ENCODE assay signal across 1 cellular context in the genomic region with DNA sequence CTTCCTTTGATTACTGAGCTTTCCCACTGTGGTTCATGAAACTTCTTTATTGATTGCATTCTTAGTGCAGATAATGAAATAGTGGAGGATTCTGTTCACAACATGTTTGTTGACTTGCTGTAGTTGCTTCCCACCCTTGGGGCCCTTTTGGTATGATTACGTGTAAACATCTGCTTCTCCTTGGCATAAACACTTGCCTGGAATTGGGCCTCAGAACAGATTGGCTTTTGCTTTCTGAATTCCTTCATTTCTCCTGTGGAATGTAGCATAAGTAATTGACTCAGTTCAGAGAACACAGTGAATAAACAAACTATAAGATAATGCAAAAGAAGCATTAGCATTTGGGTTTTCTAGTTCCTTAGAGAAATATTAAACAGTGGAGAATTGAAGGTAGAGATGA.
TF ChIP-seq lines count a peak whose summit lies in the region.

No MANE protein-coding gene starts in this region.

TF ChIP-seq in GM23338, 12 proteins besides CTCF, POLR2A, EP300 and RAD21:
- TF ChIP-seq, protein P1, sequence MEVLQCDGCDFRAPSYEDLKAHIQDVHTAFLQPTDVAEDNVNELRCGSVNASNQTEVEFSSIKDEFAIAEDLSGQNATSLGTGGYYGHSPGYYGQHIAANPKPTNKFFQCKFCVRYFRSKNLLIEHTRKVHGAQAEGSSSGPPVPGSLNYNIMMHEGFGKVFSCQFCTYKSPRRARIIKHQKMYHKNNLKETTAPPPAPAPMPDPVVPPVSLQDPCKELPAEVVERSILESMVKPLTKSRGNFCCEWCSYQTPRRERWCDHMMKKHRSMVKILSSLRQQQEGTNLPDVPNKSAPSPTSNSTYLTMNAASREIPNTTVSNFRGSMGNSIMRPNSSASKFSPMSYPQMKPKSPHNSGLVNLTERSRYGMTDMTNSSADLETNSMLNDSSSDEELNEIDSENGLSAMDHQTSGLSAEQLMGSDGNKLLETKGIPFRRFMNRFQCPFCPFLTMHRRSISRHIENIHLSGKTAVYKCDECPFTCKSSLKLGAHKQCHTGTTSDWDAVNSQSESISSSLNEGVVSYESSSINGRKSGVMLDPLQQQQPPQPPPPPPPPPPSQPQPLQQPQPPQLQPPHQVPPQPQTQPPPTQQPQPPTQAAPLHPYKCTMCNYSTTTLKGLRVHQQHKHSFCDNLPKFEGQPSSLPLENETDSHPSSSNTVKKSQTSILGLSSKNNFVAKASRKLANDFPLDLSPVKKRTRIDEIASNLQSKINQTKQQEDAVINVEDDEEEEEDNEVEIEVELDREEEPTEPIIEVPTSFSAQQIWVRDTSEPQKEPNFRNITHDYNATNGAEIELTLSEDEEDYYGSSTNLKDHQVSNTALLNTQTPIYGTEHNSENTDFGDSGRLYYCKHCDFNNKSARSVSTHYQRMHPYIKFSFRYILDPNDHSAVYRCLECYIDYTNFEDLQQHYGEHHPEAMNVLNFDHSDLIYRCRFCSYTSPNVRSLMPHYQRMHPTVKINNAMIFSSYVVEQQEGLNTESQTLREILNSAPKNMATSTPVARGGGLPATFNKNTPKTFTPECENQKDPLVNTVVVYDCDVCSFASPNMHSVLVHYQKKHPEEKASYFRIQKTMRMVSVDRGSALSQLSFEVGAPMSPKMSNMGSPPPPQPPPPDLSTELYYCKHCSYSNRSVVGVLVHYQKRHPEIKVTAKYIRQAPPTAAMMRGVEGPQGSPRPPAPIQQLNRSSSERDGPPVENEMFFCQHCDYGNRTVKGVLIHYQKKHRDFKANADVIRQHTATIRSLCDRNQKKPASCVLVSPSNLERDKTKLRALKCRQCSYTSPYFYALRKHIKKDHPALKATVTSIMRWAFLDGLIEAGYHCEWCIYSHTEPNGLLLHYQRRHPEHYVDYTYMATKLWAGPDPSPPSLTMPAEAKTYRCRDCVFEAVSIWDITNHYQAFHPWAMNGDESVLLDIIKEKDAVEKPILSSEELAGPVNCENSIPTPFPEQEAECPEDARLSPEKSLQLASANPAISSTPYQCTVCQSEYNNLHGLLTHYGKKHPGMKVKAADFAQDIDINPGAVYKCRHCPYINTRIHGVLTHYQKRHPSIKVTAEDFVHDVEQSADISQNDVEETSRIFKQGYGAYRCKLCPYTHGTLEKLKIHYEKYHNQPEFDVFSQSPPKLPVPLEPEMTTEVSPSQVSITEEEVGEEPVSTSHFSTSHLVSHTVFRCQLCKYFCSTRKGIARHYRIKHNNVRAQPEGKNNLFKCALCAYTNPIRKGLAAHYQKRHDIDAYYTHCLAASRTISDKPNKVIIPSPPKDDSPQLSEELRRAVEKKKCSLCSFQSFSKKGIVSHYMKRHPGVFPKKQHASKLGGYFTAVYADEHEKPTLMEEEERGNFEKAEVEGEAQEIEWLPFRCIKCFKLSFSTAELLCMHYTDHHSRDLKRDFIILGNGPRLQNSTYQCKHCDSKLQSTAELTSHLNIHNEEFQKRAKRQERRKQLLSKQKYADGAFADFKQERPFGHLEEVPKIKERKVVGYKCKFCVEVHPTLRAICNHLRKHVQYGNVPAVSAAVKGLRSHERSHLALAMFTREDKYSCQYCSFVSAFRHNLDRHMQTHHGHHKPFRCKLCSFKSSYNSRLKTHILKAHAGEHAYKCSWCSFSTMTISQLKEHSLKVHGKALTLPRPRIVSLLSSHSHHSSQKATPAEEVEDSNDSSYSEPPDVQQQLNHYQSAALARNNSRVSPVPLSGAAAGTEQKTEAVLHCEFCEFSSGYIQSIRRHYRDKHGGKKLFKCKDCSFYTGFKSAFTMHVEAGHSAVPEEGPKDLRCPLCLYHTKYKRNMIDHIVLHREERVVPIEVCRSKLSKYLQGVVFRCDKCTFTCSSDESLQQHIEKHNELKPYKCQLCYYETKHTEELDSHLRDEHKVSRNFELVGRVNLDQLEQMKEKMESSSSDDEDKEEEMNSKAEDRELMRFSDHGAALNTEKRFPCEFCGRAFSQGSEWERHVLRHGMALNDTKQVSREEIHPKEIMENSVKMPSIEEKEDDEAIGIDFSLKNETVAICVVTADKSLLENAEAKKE (CRISPR knock-in tag; IDR thresholded peaks at IDR 0.05): no peak
- TF ChIP-seq POLR2AphosphoS5 (IDR thresholded peaks at IDR 0.05; ENCODE audit: low read depth) (no peak), ZNF114 (CRISPR knock-in tag; IDR thresholded peaks at IDR 0.05) (no peak), STAT1 (IDR thresholded peaks at IDR 0.05; ENCODE audit: unreplicated experiment) (no peak), EZH2phosphoT487 (IDR thresholded peaks at IDR 0.05; ENCODE audit: unreplicated experiment) (no peak), EZH2 (IDR thresholded peaks at IDR 0.05; ENCODE audit: low read depth, unreplicated experiment) (no peak), NANOG (IDR thresholded peaks at IDR 0.05; ENCODE audit: borderline replicate concordance) (no peak)
- TF ChIP-seq, protein P2, sequence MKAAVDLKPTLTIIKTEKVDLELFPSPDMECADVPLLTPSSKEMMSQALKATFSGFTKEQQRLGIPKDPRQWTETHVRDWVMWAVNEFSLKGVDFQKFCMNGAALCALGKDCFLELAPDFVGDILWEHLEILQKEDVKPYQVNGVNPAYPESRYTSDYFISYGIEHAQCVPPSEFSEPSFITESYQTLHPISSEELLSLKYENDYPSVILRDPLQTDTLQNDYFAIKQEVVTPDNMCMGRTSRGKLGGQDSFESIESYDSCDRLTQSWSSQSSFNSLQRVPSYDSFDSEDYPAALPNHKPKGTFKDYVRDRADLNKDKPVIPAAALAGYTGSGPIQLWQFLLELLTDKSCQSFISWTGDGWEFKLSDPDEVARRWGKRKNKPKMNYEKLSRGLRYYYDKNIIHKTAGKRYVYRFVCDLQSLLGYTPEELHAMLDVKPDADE (IDR thresholded peaks at IDR 0.05): no peak
